11 cellular contexts compared by ENCODE assay signal in the genomic region with DNA sequence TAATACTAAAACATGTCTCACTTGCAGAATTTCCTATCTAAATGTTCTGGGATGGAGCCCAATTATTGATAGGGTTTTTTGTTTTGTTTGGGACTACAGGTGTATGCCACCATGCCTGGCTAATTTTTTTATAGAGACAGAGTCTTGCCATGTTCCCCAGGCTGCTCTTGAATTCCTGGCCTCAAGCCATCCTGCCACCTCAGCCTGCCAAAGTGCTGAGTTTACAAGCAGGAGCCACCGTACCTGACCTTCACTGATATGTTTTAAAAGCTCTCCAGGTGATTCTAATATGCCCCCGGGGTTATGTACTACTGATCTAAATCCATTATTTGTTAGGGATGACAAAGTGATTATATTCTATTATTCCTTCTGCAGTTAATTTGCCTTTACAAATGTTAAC.
DNase-seq lines count a peak whose midpoint lies in the region; ATAC-seq and TF ChIP-seq lines count a peak whose summit lies in the region.
"Had no signal": no experiment of that assay in that cellular context is flagged by ENCODE, and none has a peak within 500 bp of the region (broad histone marks: within the 10 kb centered on the region; RNA-seq: fewer than 3 reads in every experiment).

No MANE protein-coding gene starts in this region.

- no peak for TF ChIP-seq CTCF in parathyroid adenoma (IDR thresholded peaks at IDR 0.05)

- DNase-seq in DMS153 treated with DMSO at 0.1 percent for 48 hours (lab: John Stamatoyannopoulos, UW; ENCODE audit: unreplicated experiment) (peak; percentile 24), DMS153 (lab: John Stamatoyannopoulos, UW) (no peak), NCI-H1417 treated with DMSO at 0.1 percent for 48 hours (lab: John Stamatoyannopoulos, UW) (peak; percentile 14), cerebellar cortex (ENCODE audit: low spot score) (peak; percentile 80), CD1c-positive myeloid dendritic cell (ENCODE audit: extremely low spot score) (no peak), anterior cingulate cortex (lab: John Stamatoyannopoulos, UW) (no peak)
- DNase-seq: ovary; stimulated activated CD4-positive, alpha-beta T cell treated with anti-CD3 and anti-CD28 coated beads, Interleukin-4, amount 100 ng/mL, for 4 hours had no signal

- H3K27me3 ChIP-seq in parathyroid adenoma (ENCODE audit: control insufficient read depth, insufficient read depth, low read length), result no peaks in the 10 kb centered on the region
- H3K27me3 ChIP-seq: ascending aorta, ovary had no signal

- peak overlapping the region; percentile 24 for H3K4me3 ChIP-seq in parathyroid adenoma (ENCODE audit: low read depth, low read length)
- H3K4me3 ChIP-seq: ovary had no signal

- no peak overlapping the region for H2AFZ ChIP-seq in parathyroid adenoma

- no peaks in the 10 kb centered on the region for H3K36me3 ChIP-seq in parathyroid adenoma (ENCODE audit: control insufficient read depth, insufficient read depth, low read length)
- H3K36me3 ChIP-seq: ovary had no signal

- H3K4me2 ChIP-seq in parathyroid adenoma (ENCODE audit: low read length), result peak overlapping the region; percentile 58

- no peak for ATAC-seq in HG02759 (IDR thresholded peaks at IDR 0.05; ENCODE audit: unreplicated experiment)

- H3K27ac ChIP-seq in parathyroid adenoma, result peak overlapping the region; percentile 96
- H3K27ac ChIP-seq: ovary had no signal

- H3K79me2 ChIP-seq in parathyroid adenoma, result peaks cover 25% of the 10 kb centered on the region

- peaks cover 14% of the 10 kb centered on the region for H3K4me1 ChIP-seq in parathyroid adenoma

- H3K9me3 ChIP-seq in parathyroid adenoma (ENCODE audit: control insufficient read depth, low read length), result no peaks in the 10 kb centered on the region
- H3K9me3 ChIP-seq: ascending aorta, ovary had no signal

- no peak overlapping the region for H3K9ac ChIP-seq in parathyroid adenoma

Comparison
In these comparisons a context has a peak if more than half of its experiments do, and no peak if none do; other contexts are left out.
1. DNase-seq: peak in DMS153 treated with DMSO at 0.1 percent for 48 hours (single experiment), NCI-H1417 treated with DMSO at 0.1 percent for 48 hours (single experiment) and cerebellar cortex (single experiment); none in DMS153 (single experiment), CD1c-positive myeloid dendritic cell (single experiment) and anterior cingulate cortex (0 of 58).